ENCODE assay signal across 11 cellular contexts in the genomic region with DNA sequence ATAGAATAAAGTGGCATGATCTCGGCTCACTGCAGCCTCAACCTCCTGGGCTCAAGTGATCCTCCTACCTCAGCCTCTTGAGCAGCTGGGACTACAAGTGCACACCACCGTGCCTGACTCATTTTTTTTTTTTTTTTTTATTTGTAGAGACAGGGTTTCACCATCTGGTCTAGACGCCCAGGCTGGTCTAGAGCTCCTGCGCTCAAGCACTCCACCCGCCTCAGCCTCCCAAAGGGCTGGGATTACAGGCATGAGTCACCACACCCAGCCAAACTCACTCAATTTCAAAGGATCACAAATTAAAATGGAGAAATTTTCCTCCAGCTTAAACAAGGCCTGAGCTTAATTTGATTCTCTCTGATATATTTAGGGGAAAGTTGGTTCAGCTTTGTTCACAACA. TPM values are rescaled to one million over a fixed set of nuclear protein-coding genes. Genes with fewer than 3 reads are reported as not detected.
DNase-seq lines count a peak whose midpoint lies in the region; ATAC-seq and TF ChIP-seq lines count a peak whose summit lies in the region.
"Had no signal": no experiment of that assay in that cellular context is flagged by ENCODE, and none has a peak within 500 bp of the region (broad histone marks: within the 10 kb centered on the region; RNA-seq: fewer than 3 reads in every experiment).

No MANE protein-coding gene starts in this region.

- peaks cover 85% of the 10 kb centered on the region for H3K36me3 Mint-ChIP-seq in activated T-cell treated with anti-CD3 and anti-CD28 coated beads, Interleukin-2, amount 50 U/mL, for 24 hours (ENCODE audit: low read depth)
- peaks cover 70% of the 10 kb centered on the region for H3K36me3 Mint-ChIP-seq in activated T-helper 2 cell treated with anti-CD3 and anti-CD28 coated beads, Interferon-gamma antibody, Interleukin-2, Interleukin-4, amounts not matched to agents 10 μg/mL and 5 μg/mL and 100 μg/mL, durations not matched to agents 14 hours and 24 hours and 36 hours (ENCODE audit: low read depth)

- H3K4me1 Mint-ChIP-seq in activated T-cell treated with anti-CD3 and anti-CD28 coated beads, Interleukin-2, amount 50 U/mL, for 24 hours (ENCODE audit: low read depth) = peaks cover 38% of the 10 kb centered on the region
- peaks cover 24% of the 10 kb centered on the region for H3K4me1 Mint-ChIP-seq in activated T-helper 2 cell treated with anti-CD3 and anti-CD28 coated beads, Interferon-gamma antibody, Interleukin-2, Interleukin-4, amounts not matched to agents 10 μg/mL and 5 μg/mL and 100 μg/mL, durations not matched to agents 14 hours and 24 hours and 36 hours (ENCODE audit: low read depth)

- H3K4me1 ChIP-seq in SJSA1 (replicated peaks) (peaks cover 12% of the 10 kb centered on the region), foreskin keratinocyte (no peaks in the 10 kb centered on the region), upper lobe of right lung (no peaks in the 10 kb centered on the region)
- H3K4me1 ChIP-seq: esophagus muscularis mucosa had no signal

- no peak for TF ChIP-seq CTCF in foreskin keratinocyte (conservative IDR thresholded peaks at IDR 0.05)
- no peak for TF ChIP-seq CTCF in upper lobe of right lung (IDR thresholded peaks at IDR 0.05)

- no peaks in the 10 kb centered on the region for H3K9me3 ChIP-seq in SJSA1 (replicated peaks)
- H3K9me3 ChIP-seq in upper lobe of right lung = no peaks in the 10 kb centered on the region
- H3K9me3 ChIP-seq: esophagus muscularis mucosa had no signal

- H3K27ac Mint-ChIP-seq in activated T-cell treated with anti-CD3 and anti-CD28 coated beads, Interleukin-2, amount 50 U/mL, for 24 hours = peak overlapping the region; percentile 67
- H3K27ac Mint-ChIP-seq in activated T-helper 2 cell treated with anti-CD3 and anti-CD28 coated beads, Interferon-gamma antibody, Interleukin-2, Interleukin-4, amounts not matched to agents 10 μg/mL and 5 μg/mL and 100 μg/mL, durations not matched to agents 14 hours and 24 hours and 36 hours = no peak overlapping the region

- ATAC-seq in foreskin keratinocyte (peak; percentile 99), upper lobe of right lung (peak; percentile 78)

- H3K4me3 ChIP-seq in SJSA1 = no peak overlapping the region
- no peak overlapping the region for H3K4me3 ChIP-seq in upper lobe of right lung
- H3K4me3 ChIP-seq: BLaER1 treated with 17β-estradiol and CSF1 and Interleukin-3, amounts not matched to agents 10 nM and 100 nM; esophagus muscularis mucosa had no signal

- no peak for DNase-seq in activated T-cell treated with anti-CD3 and anti-CD28 coated beads, Interleukin-2, amount 50 U/mL, for 24 hours
- DNase-seq in activated T-cell treated with anti-CD3 and anti-CD28 coated beads for 4 hours = no peak
- peak; percentile 48 to 76 for DNase-seq in SJSA1 (ENCODE audit: low read depth in 1 of 2, low spot score in 2 of 2)
- DNase-seq in foreskin keratinocyte = peak; percentile 72 to 81
- DNase-seq in upper lobe of right lung = no peak
- DNase-seq in activated T-helper 2 cell treated with anti-CD3 and anti-CD28 coated beads, Interferon-gamma antibody, Interleukin-2, Interleukin-4, amounts not matched to agents 10 μg/mL and 5 μg/mL and 100 μg/mL, durations not matched to agents 14 hours and 24 hours and 36 hours (ENCODE audit: low spot score) = no peak
- DNase-seq in stimulated activated CD4-positive, alpha-beta T cell treated with anti-CD3 and anti-CD28 coated beads, Interleukin-4, amount 100 ng/mL, for 1 hour = no peak
- DNase-seq in NCI-H1417 (lab: John Stamatoyannopoulos, UW) = no peak
- DNase-seq: NCI-H1092 had no signal

- peaks cover 71% of the 10 kb centered on the region for H3K36me3 ChIP-seq in SJSA1
- H3K36me3 ChIP-seq in upper lobe of right lung = peaks cover 64% of the 10 kb centered on the region

- no peaks in the 10 kb centered on the region for H3K27me3 ChIP-seq in SJSA1 (replicated peaks)
- no peaks in the 10 kb centered on the region for H3K27me3 ChIP-seq in foreskin keratinocyte
- no peaks in the 10 kb centered on the region for H3K27me3 ChIP-seq in upper lobe of right lung
- H3K27me3 ChIP-seq: BLaER1 treated with 17β-estradiol and CSF1 and Interleukin-3, amounts not matched to agents 10 nM and 100 nM; esophagus muscularis mucosa had no signal

- H3K27me3 Mint-ChIP-seq in activated T-cell treated with anti-CD3 and anti-CD28 coated beads, Interleukin-2, amount 50 U/mL, for 24 hours = no peaks in the 10 kb centered on the region
- no peaks in the 10 kb centered on the region for H3K27me3 Mint-ChIP-seq in activated T-helper 2 cell treated with anti-CD3 and anti-CD28 coated beads, Interferon-gamma antibody, Interleukin-2, Interleukin-4, amounts not matched to agents 10 μg/mL and 5 μg/mL and 100 μg/mL, durations not matched to agents 14 hours and 24 hours and 36 hours (ENCODE audit: low read depth)

- H3K4me3 Mint-ChIP-seq in activated T-cell treated with anti-CD3 and anti-CD28 coated beads, Interleukin-2, amount 50 U/mL, for 24 hours = no peak overlapping the region
- H3K4me3 Mint-ChIP-seq in activated T-helper 2 cell treated with anti-CD3 and anti-CD28 coated beads, Interferon-gamma antibody, Interleukin-2, Interleukin-4, amounts not matched to agents 10 μg/mL and 5 μg/mL and 100 μg/mL, durations not matched to agents 14 hours and 24 hours and 36 hours (ENCODE audit: low read depth) = no peak overlapping the region

- H3K27ac ChIP-seq in SJSA1 (0 out of 2 replicates have a peak overlapping the region, but pooled peaks have one; percentile 38), foreskin keratinocyte (no peak overlapping the region), upper lobe of right lung (no peak overlapping the region)
- H3K27ac ChIP-seq: esophagus muscularis mucosa had no signal

- no peaks in the 10 kb centered on the region for H3K9me3 Mint-ChIP-seq in activated T-cell treated with anti-CD3 and anti-CD28 coated beads, Interleukin-2, amount 50 U/mL, for 24 hours
- H3K9me3 Mint-ChIP-seq in activated T-helper 2 cell treated with anti-CD3 and anti-CD28 coated beads, Interferon-gamma antibody, Interleukin-2, Interleukin-4, amounts not matched to agents 10 μg/mL and 5 μg/mL and 100 μg/mL, durations not matched to agents 14 hours and 24 hours and 36 hours = no peaks in the 10 kb centered on the region

- intact Hi-C loops in upper lobe of right lung (cut with DNase I) = no loop called here
- intact Hi-C loops in activated T-helper 2 cell treated with anti-CD3 and anti-CD28 coated beads, Interferon-gamma antibody, Interleukin-2, Interleukin-4, amounts not matched to agents 10 μg/mL and 5 μg/mL and 100 μg/mL, durations not matched to agents 14 hours and 24 hours and 36 hours (cut with micrococcal nuclease) = no loop called here

RNA-seq across cellular contexts. Expression of a gene that starts 27.3 kb away (rescaled TPM):
- total RNA-seq in SJSA1 (2014; rRNA removed; shearing (Covaris generic)) = 1.7 TPM in 1 of 2 replicates, not detected in the other
- 9.0 and 12.7 TPM in 2 replicates for total RNA-seq in foreskin keratinocyte
- polyA plus RNA-seq in foreskin keratinocyte = 13.0 and 18.6 TPM in 2 replicates
- total RNA-seq in upper lobe of right lung = 9.0 TPM
- 2.5 and 3.0 TPM in 2 replicates for total RNA-seq in activated T-helper 2 cell treated with anti-CD3 and anti-CD28 coated beads, Interferon-gamma antibody, Interleukin-2, Interleukin-4, amounts not matched to agents 10 μg/mL and 5 μg/mL and 100 μg/mL, durations not matched to agents 14 hours and 24 hours and 36 hours

RNA-seq across cellular contexts. Expression of a gene that starts 30.6 kb away (rescaled TPM):
- 265 and 320 TPM in 2 replicates for total RNA-seq in SJSA1 (2014; rRNA removed; shearing (Covaris generic))
- 127 and 135 TPM in 2 replicates for total RNA-seq in foreskin keratinocyte
- 141 and 143 TPM in 2 replicates for polyA plus RNA-seq in foreskin keratinocyte
- total RNA-seq in upper lobe of right lung = 168 TPM
- total RNA-seq in activated T-helper 2 cell treated with anti-CD3 and anti-CD28 coated beads, Interferon-gamma antibody, Interleukin-2, Interleukin-4, amounts not matched to agents 10 μg/mL and 5 μg/mL and 100 μg/mL, durations not matched to agents 14 hours and 24 hours and 36 hours = 115 and 117 TPM in 2 replicates

RNA-seq across cellular contexts. Expression of a gene that starts 31.2 kb away (rescaled TPM):
- 16.2 and 22.8 TPM in 2 replicates for total RNA-seq in SJSA1 (2014; rRNA removed; shearing (Covaris generic))
- total RNA-seq in foreskin keratinocyte = 19.0 and 22.6 TPM in 2 replicates
- 14.7 and 15.9 TPM in 2 replicates for polyA plus RNA-seq in foreskin keratinocyte
- total RNA-seq in upper lobe of right lung = 29.4 TPM
- 20.5 and 21.3 TPM in 2 replicates for total RNA-seq in activated T-helper 2 cell treated with anti-CD3 and anti-CD28 coated beads, Interferon-gamma antibody, Interleukin-2, Interleukin-4, amounts not matched to agents 10 μg/mL and 5 μg/mL and 100 μg/mL, durations not matched to agents 14 hours and 24 hours and 36 hours

Comparison
In these comparisons a context has a peak if more than half of its experiments do, and no peak if none do; other contexts are left out.
1. DNase-seq: peak in SJSA1 (2 of 2) and foreskin keratinocyte (2 of 2); none in activated T-cell treated with anti-CD3 and anti-CD28 coated beads, Interleukin-2, amount 50 U/mL, for 24 hours (single experiment), activated T-cell treated with anti-CD3 and anti-CD28 coated beads for 4 hours (single experiment), upper lobe of right lung (single experiment), activated T-helper 2 cell treated with anti-CD3 and anti-CD28 coated beads, Interferon-gamma antibody, Interleukin-2, Interleukin-4, amounts not matched to agents 10 μg/mL and 5 μg/mL and 100 μg/mL, durations not matched to agents 14 hours and 24 hours and 36 hours (single experiment), stimulated activated CD4-positive, alpha-beta T cell treated with anti-CD3 and anti-CD28 coated beads, Interleukin-4, amount 100 ng/mL, for 1 hour (single experiment) and NCI-H1417 (0 of 3).